In genomic region chr4:96097040-96097607, GRCh38 we compare ENCODE assay signal across 32 cellular contexts.
DNase-seq lines count a peak whose midpoint lies in the region; ATAC-seq and TF ChIP-seq lines count a peak whose summit lies in the region.
"Had no signal": no experiment of that assay in that cellular context is flagged by ENCODE, and none has a peak within 500 bp of the region (broad histone marks: within the 10 kb centered on the region; RNA-seq: fewer than 3 reads in every experiment).

No MANE protein-coding gene starts in this region.

- TF ChIP-seq CTCF in astrocyte of the cerebellum (IDR thresholded peaks at IDR 0.05; ENCODE audit: low read depth, low read length, missing control alignments): no peak
- no peak for TF ChIP-seq CTCF in foreskin keratinocyte (conservative IDR thresholded peaks at IDR 0.05)

- in situ Hi-C loops in astrocyte of the cerebellum (cut with HindIII; ENCODE audit: low sequenced_read_pairs): no loop called here

- H3K27me3 ChIP-seq in foreskin keratinocyte: no peaks in the 10 kb centered on the region
- H3K27me3 ChIP-seq: BLaER1 treated with 17β-estradiol and CSF1 and Interleukin-3, amounts not matched to agents 10 nM and 100 nM; colonic mucosa; gastrocnemius medialis; ovary had no signal

- H3K27ac ChIP-seq in foreskin keratinocyte: peak overlapping the region; percentile 76
- H3K27ac ChIP-seq: BLaER1 treated with 17β-estradiol and CSF1 and Interleukin-3, amounts not matched to agents 10 nM and 100 nM; colonic mucosa; gastrocnemius medialis; HL-60; ovary; VCaP had no signal

- no peak overlapping the region for H3K4me3 ChIP-seq in astrocyte of the cerebellum (ENCODE audit: low read depth, low read length)
- H3K4me3 ChIP-seq: BLaER1 treated with 17β-estradiol and CSF1 and Interleukin-3, amounts not matched to agents 10 nM and 100 nM; colonic mucosa; gastrocnemius medialis; ovary had no signal

- DNase-seq in M059J (ENCODE audit: low read depth) (peak; percentile 26), astrocyte of the cerebellum (ENCODE audit: low read depth) (peak; percentile 75), foreskin keratinocyte (peak; percentile 87 to 92), non-pigmented ciliary epithelial cell (ENCODE audit: low read depth) (peak; percentile 52), NCI-H524 (lab: John Stamatoyannopoulos, UW) (no peak), SW480 (ENCODE audit: low spot score) (no peak)
- DNase-seq: activated CD4-positive, alpha-beta T cell treated with anti-CD3 and anti-CD28 coated beads, Interleukin-2, amount 10 ng/mL, durations not matched to agents 24 days and 14 days; activated naive CD4-positive, alpha-beta T cell; activated T-cell treated with anti-CD3 and anti-CD28 coated beads, Interleukin-2, amount 50 U/mL, for 4 hours; colonic mucosa; COR-L47; DMS53; effector memory CD4-positive, alpha-beta T cell; gastrocnemius medialis; GF-D8; hippocampal formation; immature natural killer cell; Kasumi-1; NCI-H146; ovary; stimulated activated CD4-positive, alpha-beta T cell treated with anti-CD3 and anti-CD28 coated beads, Interleukin-4, amount 100 ng/mL, for 4 hours; stimulated activated naive CD4-positive, alpha-beta T cell had no signal

- peaks cover 9% of the 10 kb centered on the region for H3K4me1 ChIP-seq in foreskin keratinocyte
- H3K4me1 ChIP-seq: BLaER1 treated with 17β-estradiol and CSF1 and Interleukin-3, amounts not matched to agents 10 nM and 100 nM; colonic mucosa; gastrocnemius medialis had no signal

- ATAC-seq in foreskin keratinocyte: peak; percentile 96
- no peak for ATAC-seq in HG02642 (IDR thresholded peaks at IDR 0.05; ENCODE audit: poor library complexity, unreplicated experiment)
- no peak for ATAC-seq in GM21367 (IDR thresholded peaks at IDR 0.05; ENCODE audit: unreplicated experiment)
- ATAC-seq: activated T-cell treated with anti-CD3 and anti-CD28 coated beads, Interleukin-2, amount 50 U/mL, for 4 hours; esophagus mucosa; gastrocnemius medialis; HepG2; natural killer cell treated with Interleukin-12 subunit alpha and Interleukin-12 subunit beta and Interleukin-15 and Interleukin-18, amount 100 ng/mL, for 72 hours; Right ventricle myocardium inferior; sciatic nerve had no signal

Comparison
In these comparisons a context has a peak if more than half of its experiments do, and no peak if none do; other contexts are left out.
1. DNase-seq: peak in M059J (single experiment), astrocyte of the cerebellum (single experiment), foreskin keratinocyte (2 of 2) and non-pigmented ciliary epithelial cell (single experiment); none in NCI-H524 (0 of 2) and SW480 (single experiment).